In genomic region chr5:177303925-177304391, GRCh38 we compare ENCODE assay signal across 8 cellular contexts. TPM values are rescaled to one million over a fixed set of nuclear protein-coding genes. Genes with fewer than 3 reads are reported as not detected.
DNase-seq lines count a peak whose midpoint lies in the region; ATAC-seq and TF ChIP-seq lines count a peak whose summit lies in the region.

No MANE protein-coding gene starts in this region.

- TF ChIP-seq POLR2A in HCT116 (IDR thresholded peaks at IDR 0.05; ENCODE audit: borderline replicate concordance, extremely low read depth, insufficient read depth, insufficient read length) = no peak

- CTCF ChIA-PET in AG04450 (lab: Charles Lee) (interaction anchor here (1.0 to 4.0 kb wide), 4 partner anchors 10 to 230 kb away, joined by 3 to 33 read pairs (median 4); no protein-coding TSS in a partner anchor), HCT116 (lab: Charles Lee) (no interaction called here)

- BruUV-seq in HCT116 (replicated peaks; lab: Mats Ljungman, UMichigan) = no TSS peak

- H3K27me3 ChIP-seq in AG04450 (ENCODE audit: control insufficient read depth, insufficient read depth, low read length) (no peaks in the 10 kb centered on the region), HCT116 (ENCODE audit: insufficient read depth, low read length) (no peaks in the 10 kb centered on the region), iPS-20b (ENCODE audit: insufficient read depth, low read length) (no peaks in the 10 kb centered on the region), subcutaneous abdominal adipose tissue (ENCODE audit: control insufficient read depth in 5 of 5, insufficient read depth in 4 of 5, low read length in 5 of 5) (no peaks in the 10 kb centered on the region)

- H3K4me2 ChIP-seq in HCT116 (ENCODE audit: low read length) = peak overlapping the region; percentile 92

- no peaks in the 10 kb centered on the region for H3K9me3 Mint-ChIP-seq in activated naive CD4-positive, alpha-beta T cell treated with anti-CD3 and anti-CD28 coated beads, Interleukin-2, amount 50 U/mL, for 72 hours

- TF ChIP-seq CTCF in AG04450 (IDR thresholded peaks at IDR 0.05; ENCODE audit: low read depth, low read length) (no peak), HCT116 (IDR thresholded peaks at IDR 0.05 in 2 of 3, conservative IDR thresholded peaks at IDR 0.05 in 1 of 3; ENCODE audit: borderline replicate concordance in 1 of 3, insufficient read depth in 1 of 3, low read depth in 2 of 3, low read length in 2 of 3) (no peak)

- RAD21 ChIA-PET in HCT116 (lab: Charles Lee; ENCODE audit: low non-redundant PET in 1 of 2, low total read pairs in 2 of 2, uncharacterized antibody in 2 of 2, unreplicated experiment in 2 of 2) = no interaction called here

- intact Hi-C loops in HCT116 (cut with micrococcal nuclease) = loop anchor here (5.0 to 10.0 kb wide), 2 partner anchors 198 to 649 kb away; no protein-coding TSS in a partner anchor

- H4K20me1 ChIP-seq in HCT116 (ENCODE audit: insufficient read depth) = peaks cover 8% of the 10 kb centered on the region; the same call in 1 of the 2 replicates

- peak; percentile 11 for ATAC-seq in HCT116
- ATAC-seq in activated naive CD4-positive, alpha-beta T cell treated with anti-CD3 and anti-CD28 coated beads, Interleukin-2, amount 50 U/mL, for 72 hours = peak in 1 of 2 donors; percentile 8
- no peak for ATAC-seq in HG02884 (IDR thresholded peaks at IDR 0.05; ENCODE audit: unreplicated experiment)
- ATAC-seq in GM21786 (IDR thresholded peaks at IDR 0.05; ENCODE audit: unreplicated experiment) = no peak

- peaks cover 28% of the 10 kb centered on the region for H3K79me2 ChIP-seq in HCT116 (ENCODE audit: insufficient read depth, low read length)

- peaks cover 19 to 38% of the 10 kb centered on the region in 2 donors for H3K36me3 Mint-ChIP-seq in activated naive CD4-positive, alpha-beta T cell treated with anti-CD3 and anti-CD28 coated beads, Interleukin-2, amount 50 U/mL, for 72 hours

- H3K4me3 ChIP-seq in AG04450 (ENCODE audit: low read depth, low read length) (peak overlapping the region; percentile 89), HCT116 (replicated peaks in 1 of 2; ENCODE audit: low read depth in 1 of 2, low read length in 2 of 2) (peak overlapping the region; percentile 88 to 99), iPS-20b (ENCODE audit: low read length) (peak overlapping the region; percentile 98), subcutaneous abdominal adipose tissue (ENCODE audit: low read depth in 1 of 5, low read length in 5 of 5) (peak overlapping the region; percentile 67 to 99 (median 89))

- no peaks in the 10 kb centered on the region; the same call in 1 of the 2 replicates for H3K9me3 ChIP-seq in AG04450 (ENCODE audit: control insufficient read depth, insufficient read depth, low read length)
- no peaks in the 10 kb centered on the region for H3K9me3 ChIP-seq in HCT116 (ENCODE audit: control insufficient read depth in 1 of 2, insufficient read depth in 1 of 2, low read depth in 1 of 2, low read length in 2 of 2)
- no peaks in the 10 kb centered on the region for H3K9me3 ChIP-seq in iPS-20b (ENCODE audit: insufficient read depth, low read depth, low read length)
- H3K9me3 ChIP-seq in subcutaneous abdominal adipose tissue (ENCODE audit: control insufficient read depth in 5 of 5, low read length in 5 of 5) = no peaks in the 10 kb centered on the region

- no peaks in the 10 kb centered on the region for H3K9me2 ChIP-seq in HCT116 (ENCODE audit: insufficient read depth)

- no peak for TF ChIP-seq RAD21 in HCT116 (IDR thresholded peaks at IDR 0.05; ENCODE audit: low read depth)

- H3K27ac ChIP-seq in AG04450 (ENCODE audit: low read depth, low read length) (peak overlapping the region; percentile 39), HCT116 (ENCODE audit: low read depth, low read length) (peak overlapping the region; percentile 72), iPS-20b (ENCODE audit: low read length) (no peak overlapping the region), subcutaneous abdominal adipose tissue (ENCODE audit: low read depth, low read length) (peak overlapping the region; percentile 90)

- H3K36me3 ChIP-seq in HCT116 (ENCODE audit: control insufficient read depth in 1 of 2, insufficient read depth in 2 of 2, low read length in 2 of 2) (peaks cover 8 to 14% of the 10 kb centered on the region in 2 experiments; a peak in 2 of 4 replicates), iPS-20b (ENCODE audit: insufficient read depth, low read depth, low read length) (peaks cover 45% of the 10 kb centered on the region), subcutaneous abdominal adipose tissue (ENCODE audit: control insufficient read depth in 5 of 5, insufficient read depth in 5 of 5, low read length in 5 of 5) (peaks cover 0 to 32% (median 28%) of the 10 kb centered on the region in 5 donors)

- peak overlapping the region; percentile 92 to 98 for H3K27ac Mint-ChIP-seq in activated naive CD4-positive, alpha-beta T cell treated with anti-CD3 and anti-CD28 coated beads, Interleukin-2, amount 50 U/mL, for 72 hours

- no peak overlapping the region for H2AFZ ChIP-seq in HCT116 (ENCODE audit: low read depth, low read length, poor library complexity, severe bottlenecking)

- peaks cover 19 to 61% of the 10 kb centered on the region in 2 experiments for H3K4me1 ChIP-seq in HCT116 (ENCODE audit: control insufficient read depth in 1 of 2, insufficient read depth in 2 of 2, low read length in 2 of 2)
- peaks cover 5% of the 10 kb centered on the region for H3K4me1 ChIP-seq in iPS-20b (ENCODE audit: insufficient read depth, low read length)
- peaks cover 12 to 83% (median 60%) of the 10 kb centered on the region in 5 donors for H3K4me1 ChIP-seq in subcutaneous abdominal adipose tissue (ENCODE audit: control insufficient read depth in 5 of 5, insufficient read depth in 5 of 5, low read length in 5 of 5)

- H3K9ac ChIP-seq in HCT116 (ENCODE audit: low read length) (peak overlapping the region; percentile 99), iPS-20b (ENCODE audit: low read depth, low read length) (peak overlapping the region; percentile 96; the same call in 1 of the 2 replicates), subcutaneous abdominal adipose tissue (ENCODE audit: low read length in 5 of 5) (peak overlapping the region; percentile 84 to 95 (median 88))

- POLR2A ChIA-PET in AG04450 (lab: Yijun Ruan, JAX) = interaction anchor here (0.6 to 1.2 kb wide), 2 partner anchors 9 to 183 kb away, joined by 4 to 7 read pairs; no protein-coding TSS in a partner anchor
- POLR2A ChIA-PET in HCT116 (lab: Charles Lee) = no interaction called here

- DNase-seq in AG04450 (ENCODE audit: low read depth, low spot score) (no peak), HCT116 (ENCODE audit: low read depth, low spot score) (no peak), germinal center (ENCODE audit: low spot score) (no peak)
- DNase-seq in activated naive CD4-positive, alpha-beta T cell treated with anti-CD3 and anti-CD28 coated beads, Interleukin-2, amount 50 U/mL, for 72 hours (ENCODE audit: low spot score in 2 of 2) = no peak

TF ChIP-seq in HCT116, 20 proteins besides CTCF, POLR2A, EP300 and RAD21:
- TF ChIP-seq ZFX (IDR thresholded peaks at IDR 0.05) (peak; percentile 63), FOSL1 (IDR thresholded peaks at IDR 0.05; ENCODE audit: low read depth) (no peak)
TF ChIP-seq in HCT116: peak in this region for 1.

RNA-seq across cellular contexts. Expression of gene PRELID1, which starts 0.4 kb away (rescaled TPM):
- polyA plus RNA-seq in AG04450 (2011; rRNA removed) = 135 and 158 TPM in 2 replicates
- polyA minus RNA-seq in AG04450 (2011; rRNA and poly(A)+ RNA removed) = 84.1 and 108 TPM in 2 replicates
- 223 TPM for total RNA-seq in HCT116 (2021; ENCODE audit: unreplicated experiment)
- polyA plus RNA-seq in HCT116 (2012) = 181 and 221 TPM in 2 replicates
- total RNA-seq in activated naive CD4-positive, alpha-beta T cell treated with anti-CD3 and anti-CD28 coated beads, Interleukin-2, amount 50 U/mL, for 72 hours = 100 to 1,000 TPM; 161 to 206 TPM

RNA-seq across cellular contexts. Expression of gene RAB24, which starts 0.4 kb away (rescaled TPM):
- polyA plus RNA-seq in AG04450 (2011; rRNA removed) = 35.4 and 38.8 TPM in 2 replicates
- polyA minus RNA-seq in AG04450 (2011; rRNA and poly(A)+ RNA removed) = 12.2 and 15.5 TPM in 2 replicates
- total RNA-seq in HCT116 (2021; ENCODE audit: unreplicated experiment) = 13.5 TPM
- polyA plus RNA-seq in HCT116 (2012) = 16.5 and 19.4 TPM in 2 replicates
- 10 to 100 TPM; 14.8 to 21.5 TPM for total RNA-seq in activated naive CD4-positive, alpha-beta T cell treated with anti-CD3 and anti-CD28 coated beads, Interleukin-2, amount 50 U/mL, for 72 hours

RNA-seq across cellular contexts. Expression of gene MXD3, which starts 7.7 kb away (rescaled TPM):
- polyA plus RNA-seq in AG04450 (2011; rRNA removed) = 2.8 and 2.9 TPM in 2 replicates
- 1.8 and 2.2 TPM in 2 replicates for polyA minus RNA-seq in AG04450 (2011; rRNA and poly(A)+ RNA removed)
- 37.6 TPM for total RNA-seq in HCT116 (2021; ENCODE audit: unreplicated experiment)
- 30.5 and 37.0 TPM in 2 replicates for polyA plus RNA-seq in HCT116 (2012)
- total RNA-seq in activated naive CD4-positive, alpha-beta T cell treated with anti-CD3 and anti-CD28 coated beads, Interleukin-2, amount 50 U/mL, for 72 hours = 10 to 100 TPM; 31.4 to 73.9 TPM

RNA-seq across cellular contexts. Expression of gene LMAN2, which starts 47.5 kb away (rescaled TPM):
- 150 and 212 TPM in 2 replicates for polyA plus RNA-seq in AG04450 (2011; rRNA removed)
- polyA minus RNA-seq in AG04450 (2011; rRNA and poly(A)+ RNA removed) = 183 and 249 TPM in 2 replicates
- total RNA-seq in HCT116 (2021; ENCODE audit: unreplicated experiment) = 128 TPM
- polyA plus RNA-seq in HCT116 (2012) = 233 and 234 TPM in 2 replicates
- total RNA-seq in activated naive CD4-positive, alpha-beta T cell treated with anti-CD3 and anti-CD28 coated beads, Interleukin-2, amount 50 U/mL, for 72 hours = 100 to 1,000 TPM in 1 of 2 donors, 10 to 100 TPM in 1; 96.7 to 108 TPM

RNA-seq across cellular contexts. Expression of gene RGS14, which starts 53.8 kb away (rescaled TPM):
- 2.6 and 4.4 TPM in 2 replicates for polyA plus RNA-seq in AG04450 (2011; rRNA removed)
- polyA minus RNA-seq in AG04450 (2011; rRNA and poly(A)+ RNA removed) = 1.4 and 4.7 TPM in 2 replicates
- 9.4 TPM for total RNA-seq in HCT116 (2021; ENCODE audit: unreplicated experiment)
- 12.3 and 12.9 TPM in 2 replicates for polyA plus RNA-seq in HCT116 (2012)
- 10 to 100 TPM; 22.0 to 77.6 TPM for total RNA-seq in activated naive CD4-positive, alpha-beta T cell treated with anti-CD3 and anti-CD28 coated beads, Interleukin-2, amount 50 U/mL, for 72 hours
